Comparison of ENCODE assay signal across 1 cellular context in genomic region chr18:6682437-6683111, GRCh38.
A peak's percentile ranks its signal among the peaks of the same experiment; 100 is the strongest.
TF ChIP-seq lines count a peak whose summit lies in the region.

No MANE protein-coding gene starts in this region.

TF ChIP-seq in H1, 55 proteins besides CTCF, POLR2A, EP300 and RAD21:
- TF ChIP-seq PHF8 (conservative IDR thresholded peaks at IDR 0.05; ENCODE audit: low read depth, low read length): no peak
- 0 out of 2 replicates have a peak, but pooled peaks have one; percentile 18 for TF ChIP-seq BACH1 (IDR thresholded peaks at IDR 0.05; ENCODE audit: low read length)
